Comparison of ENCODE assay signal across 8 cellular contexts in genomic region chr15:91852741-91853500, GRCh38. TPM values are rescaled to one million over a fixed set of nuclear protein-coding genes. Genes with fewer than 3 reads are reported as not detected.
DNase-seq lines count a peak whose midpoint lies in the region; TF ChIP-seq lines count a peak whose summit lies in the region.

No MANE protein-coding gene starts in this region.

- peaks cover 5% of the 10 kb centered on the region for H3K36me3 Mint-ChIP-seq in T-helper 1 cell treated with Interleukin-12 subunit alpha and Interleukin-12 subunit beta and Interleukin-4 antibody, amounts not matched to agents 30 μg/mL and 1 μg/mL, for 36 hours (ENCODE audit: low read depth)
- H3K36me3 Mint-ChIP-seq in progenitor cell of endocrine pancreas (ENCODE audit: insufficient read depth) = no peaks in the 10 kb centered on the region

- H3K9ac ChIP-seq in ES-I3 (ENCODE audit: low read depth, low read length) (peak overlapping the region; percentile 78), GM23248 (peak overlapping the region; percentile 73)

- H3K79me2 ChIP-seq in GM23248 (ENCODE audit: insufficient read depth) = no peaks in the 10 kb centered on the region

- peaks cover 49% of the 10 kb centered on the region for H3K4me1 Mint-ChIP-seq in T-helper 1 cell treated with Interleukin-12 subunit alpha and Interleukin-12 subunit beta and Interleukin-4 antibody, amounts not matched to agents 30 μg/mL and 1 μg/mL, for 36 hours (ENCODE audit: low read depth)
- H3K4me1 Mint-ChIP-seq in progenitor cell of endocrine pancreas (ENCODE audit: low read depth) = peaks cover 12% of the 10 kb centered on the region

- no peak for TF ChIP-seq POLR2A in vagina (IDR thresholded peaks at IDR 0.05)

- 1 to 2% methylated on average over 59 to 63 of the region's 70 CpGs for WGBS in GM23248 (ENCODE audit: low coverage in 1 of 2, low lambda C conversion rate in 2 of 2, missing lambda C conversion rate in 2 of 2), 2 experiments

- no peaks in the 10 kb centered on the region for H3K9me2 ChIP-seq in GM23248 (ENCODE audit: insufficient read depth)

- TF ChIP-seq CTCF in right atrium auricular region (IDR thresholded peaks at IDR 0.05) = peak; percentile 81 to 84
- TF ChIP-seq CTCF in progenitor cell of endocrine pancreas (IDR thresholded peaks at IDR 0.05; ENCODE audit: unreplicated experiment) = peak; percentile 79
- peak; percentile 24 to 85 (median 70) for TF ChIP-seq CTCF in vagina (IDR thresholded peaks at IDR 0.05)

- H3K36me3 ChIP-seq in ES-I3 (ENCODE audit: insufficient read depth, low read length) = no peaks in the 10 kb centered on the region; the same call in 1 of the 2 replicates
- no peaks in the 10 kb centered on the region for H3K36me3 ChIP-seq in GM23248 (ENCODE audit: low read depth)
- H3K36me3 ChIP-seq in KOPT-K1 (ENCODE audit: insufficient read depth, low read length) = no peaks in the 10 kb centered on the region
- no peaks in the 10 kb centered on the region for H3K36me3 ChIP-seq in right atrium auricular region
- H3K36me3 ChIP-seq in vagina = no peaks in the 10 kb centered on the region

- H3K9me3 Mint-ChIP-seq in T-helper 1 cell treated with Interleukin-12 subunit alpha and Interleukin-12 subunit beta and Interleukin-4 antibody, amounts not matched to agents 30 μg/mL and 1 μg/mL, for 36 hours = peaks cover 4% of the 10 kb centered on the region
- H3K9me3 Mint-ChIP-seq in progenitor cell of endocrine pancreas (ENCODE audit: low read depth) = no peaks in the 10 kb centered on the region

- H3K27me3 Mint-ChIP-seq in T-helper 1 cell treated with Interleukin-12 subunit alpha and Interleukin-12 subunit beta and Interleukin-4 antibody, amounts not matched to agents 30 μg/mL and 1 μg/mL, for 36 hours (ENCODE audit: low read depth) = peaks cover 13% of the 10 kb centered on the region
- peaks cover 53% of the 10 kb centered on the region for H3K27me3 Mint-ChIP-seq in progenitor cell of endocrine pancreas

- H3K4me1 ChIP-seq in ES-I3 (ENCODE audit: insufficient read depth, low read length) = no peaks in the 10 kb centered on the region
- peaks cover 5% of the 10 kb centered on the region; the same call in 1 of the 2 replicates for H3K4me1 ChIP-seq in GM23248 (ENCODE audit: insufficient read depth)
- H3K4me1 ChIP-seq in right atrium auricular region = peaks cover 0 to 52% of the 10 kb centered on the region in 2 donors
- peaks cover 51% of the 10 kb centered on the region for H3K4me1 ChIP-seq in vagina

- DNase-seq in GM23248 (peak; percentile 86), amygdala (lab: John Stamatoyannopoulos, UW) (peak in 53 of 56 donors; percentile 37 to 93 (median 75)), right atrium auricular region (ENCODE audit: low spot score) (peak; percentile 85), progenitor cell of endocrine pancreas (ENCODE audit: low spot score, unreplicated experiment) (peak; percentile 57), vagina (ENCODE audit: extremely low spot score in 2 of 2) (no peak)

- peak overlapping the region; percentile 87 for H3K4me3 Mint-ChIP-seq in T-helper 1 cell treated with Interleukin-12 subunit alpha and Interleukin-12 subunit beta and Interleukin-4 antibody, amounts not matched to agents 30 μg/mL and 1 μg/mL, for 36 hours
- H3K4me3 Mint-ChIP-seq in progenitor cell of endocrine pancreas (ENCODE audit: low read depth) = peak overlapping the region; percentile 73

- peak overlapping the region; percentile 88 for H2AFZ ChIP-seq in GM23248

- peaks cover 10% of the 10 kb centered on the region; the same call in 1 of the 2 replicates for H3F3A ChIP-seq in GM23248 (ENCODE audit: insufficient read depth)

- in situ Hi-C loops in GM23248 (cut with MboI) = no loop called here

- peak overlapping the region; percentile 76 for H3K4me3 ChIP-seq in GM23248
- peak overlapping the region; percentile 80 to 81 for H3K4me3 ChIP-seq in right atrium auricular region
- H3K4me3 ChIP-seq in vagina = peak overlapping the region; percentile 73 to 85

- H3K27me3 ChIP-seq in GM23248 (replicated peaks; ENCODE audit: insufficient read depth) (no peaks in the 10 kb centered on the region), right atrium auricular region (no peaks in the 10 kb centered on the region), vagina (no peaks in the 10 kb centered on the region)

- H4K20me1 ChIP-seq in GM23248 (ENCODE audit: insufficient read depth) = no peaks in the 10 kb centered on the region

- peak overlapping the region; percentile 89 for H3K4me2 ChIP-seq in GM23248 (ENCODE audit: unreplicated experiment)

- H3K9me3 ChIP-seq in ES-I3 (ENCODE audit: control insufficient read depth, insufficient read depth, low read length) (no peaks in the 10 kb centered on the region), GM23248 (ENCODE audit: low read depth) (no peaks in the 10 kb centered on the region), KOPT-K1 (ENCODE audit: insufficient read depth, low read length, poor library complexity, severe bottlenecking) (no peaks in the 10 kb centered on the region), right atrium auricular region (no peaks in the 10 kb centered on the region), vagina (no peaks in the 10 kb centered on the region)

- H3K27ac Mint-ChIP-seq in T-helper 1 cell treated with Interleukin-12 subunit alpha and Interleukin-12 subunit beta and Interleukin-4 antibody, amounts not matched to agents 30 μg/mL and 1 μg/mL, for 36 hours = peak overlapping the region; percentile 80
- no peak overlapping the region for H3K27ac Mint-ChIP-seq in progenitor cell of endocrine pancreas

- intact Hi-C loops in vagina (cut with DNase I) = no loop called here

- H3K27ac ChIP-seq in GM23248 (peak overlapping the region; percentile 39), KOPT-K1 (ENCODE audit: low read depth, low read length, poor library complexity, severe bottlenecking) (peak overlapping the region; percentile 56), right atrium auricular region (peak overlapping the region; percentile 97 to 98), vagina (peak overlapping the region; percentile 98)

RNA-seq across cellular contexts. Expression of gene SLCO3A1, which starts 0.6 kb away (rescaled TPM):
- 0.38 and 1.9 TPM in 2 replicates for total RNA-seq in GM23248 (2014; rRNA removed; shearing (Covaris generic))
- polyA plus RNA-seq in GM23248 (2016; fragmentation: Nextera tagmentation; extraction: Ambion mirVana) = 5.7 and 6.9 TPM in 2 replicates
- total RNA-seq in right atrium auricular region (10 to 100 TPM; 21.4 to 27.3 TPM), progenitor cell of endocrine pancreas (4.8 and 7.7 TPM in 2 replicates), vagina (65.8 TPM)

Comparison
In these comparisons a context has a peak if more than half of its experiments do, and no peak if none do; other contexts are left out.
1. DNase-seq: peak in GM23248 (single experiment), amygdala (53 of 56), right atrium auricular region (single experiment) and progenitor cell of endocrine pancreas (single experiment); none in vagina (0 of 2).
2. H3K27ac ChIP-seq: peak in every context shown above with its lines; median percentile 98 in vagina; 98 in right atrium auricular region; 56 in KOPT-K1; 39 in GM23248.
3. Peak in every context shown above with its lines, with median percentiles within 50 percentile points of each other: H3K4me3 ChIP-seq and CTCF ChIP-seq.